ENCODE assay signal across 13 cellular contexts in genomic region chrX:134634691-134635090, GRCh38.
DNase-seq lines count a peak whose midpoint lies in the region; ATAC-seq and TF ChIP-seq lines count a peak whose summit lies in the region.
"Had no signal": no experiment of that assay in that cellular context is flagged by ENCODE, and none has a peak within 500 bp of the region (broad histone marks: within the 10 kb centered on the region; RNA-seq: fewer than 3 reads in every experiment).

No MANE protein-coding gene starts in this region.

- H3K4me3 ChIP-seq in AG09309 (ENCODE audit: control insufficient read depth, low read depth, low read length) (no peak overlapping the region), adipocyte (ENCODE audit: low read length) (no peak overlapping the region)
- H3K4me3 ChIP-seq: BLaER1 treated with 17β-estradiol and CSF1 and Interleukin-3, amounts not matched to agents 10 nM and 100 nM; gastrocnemius medialis had no signal

- no peaks in the 10 kb centered on the region for H3K36me3 ChIP-seq in adipocyte (ENCODE audit: control insufficient read depth, insufficient read depth, low read length, severe bottlenecking)
- H3K36me3 ChIP-seq: BLaER1 treated with 17β-estradiol and CSF1 and Interleukin-3, amounts not matched to agents 10 nM and 100 nM; gastrocnemius medialis had no signal

- DNase-seq in AG09309 (ENCODE audit: low read depth): peak; percentile 45
- DNase-seq in adipocyte (ENCODE audit: low read depth): peak; percentile 77
- DNase-seq in GM13976 (ENCODE audit: low spot score): no peak
- DNase-seq in ACHN: no peak
- no peak for DNase-seq in NAMALWA (ENCODE audit: low spot score)
- DNase-seq: gastrocnemius medialis; left ventricle myocardium superior; NCI-H1694 treated with DMSO at 0.1 percent for 48 hours; stimulated activated naive CD4-positive, alpha-beta T cell treated with Interleukin-2 at 50 U/mL for 16 hours had no signal

- TF ChIP-seq CTCF in AG09309 (IDR thresholded peaks at IDR 0.05; ENCODE audit: control insufficient read depth, insufficient read depth, low read depth, low read length, missing control alignments) (no peak), GM13976 (IDR thresholded peaks at IDR 0.05; ENCODE audit: borderline replicate concordance, control extremely low read depth, extremely low read depth, insufficient read depth, missing control alignments) (no peak)

- H3K9ac ChIP-seq in adipocyte (ENCODE audit: low read length): no peak overlapping the region
- H3K9ac ChIP-seq: BLaER1 treated with 17β-estradiol and CSF1 and Interleukin-3, amounts not matched to agents 10 nM and 100 nM had no signal

- peaks cover 26% of the 10 kb centered on the region for H3K4me1 ChIP-seq in adipocyte (ENCODE audit: control insufficient read depth, insufficient read depth, low read length)
- H3K4me1 ChIP-seq: BLaER1 treated with 17β-estradiol and CSF1 and Interleukin-3, amounts not matched to agents 10 nM and 100 nM had no signal

- ATAC-seq in GM18870 (IDR thresholded peaks at IDR 0.05; ENCODE audit: unreplicated experiment) (peak; percentile 77), HG03025 (IDR thresholded peaks at IDR 0.05; ENCODE audit: low FRiP score, unreplicated experiment) (peak; percentile 69), GM19397 (IDR thresholded peaks at IDR 0.05; ENCODE audit: unreplicated experiment) (no peak)
- ATAC-seq: gastrocnemius medialis, left ventricle myocardium superior had no signal

- in situ Hi-C loops in GM13976 (cut with MboI; ENCODE audit: low sequenced_read_pairs, unreplicated experiment) (no loop called here), ACHN (cut with HindIII; ENCODE audit: low pct_ligation_motif_present, low pct_unique_long_range_greater_than_20kb, low sequenced_read_pairs) (no loop called here)

- H3K27me3 ChIP-seq in adipocyte (replicated peaks; ENCODE audit: control insufficient read depth, insufficient read depth, low read length): peaks cover 8% of the 10 kb centered on the region
- H3K27me3 ChIP-seq: gastrocnemius medialis had no signal

- H3K9me3 ChIP-seq in adipocyte (ENCODE audit: control insufficient read depth, low read length): no peaks in the 10 kb centered on the region
- H3K9me3 ChIP-seq: gastrocnemius medialis had no signal

Comparison
In these comparisons a context has a peak if more than half of its experiments do, and no peak if none do; other contexts are left out.
1. DNase-seq: peak in AG09309 (single experiment) and adipocyte (single experiment); none in GM13976 (single experiment), ACHN (single experiment) and NAMALWA (single experiment).